Comparison of ENCODE assay signal across 10 cellular contexts in the genomic region with DNA sequence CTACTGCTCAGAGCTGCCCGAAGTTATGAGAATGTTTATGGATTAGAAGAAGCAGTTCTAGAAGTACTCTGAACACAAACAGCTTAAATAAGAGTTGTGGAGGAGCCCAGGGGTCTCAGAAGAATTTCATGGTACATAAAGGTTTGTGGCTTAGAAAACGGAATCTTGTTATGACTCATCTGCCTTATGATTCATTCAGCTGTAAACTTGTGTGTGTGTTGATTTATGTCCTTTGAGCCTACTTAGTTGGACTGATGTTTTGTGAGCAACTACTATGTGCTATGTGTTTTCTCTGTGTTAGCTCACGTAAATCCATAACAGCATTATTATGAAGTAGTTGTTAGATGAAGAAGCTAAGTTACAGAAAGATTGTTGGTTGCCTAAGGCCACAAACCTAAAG.
DNase-seq lines count a peak whose midpoint lies in the region; ATAC-seq, FAIRE-seq and TF ChIP-seq lines count a peak whose summit lies in the region.
"Had no signal": no experiment of that assay in that cellular context is flagged by ENCODE, and none has a peak within 500 bp of the region (broad histone marks: within the 10 kb centered on the region; RNA-seq: fewer than 3 reads in every experiment).

No MANE protein-coding gene starts in this region.

- no peak overlapping the region for H3K27ac ChIP-seq in CD4-positive, alpha-beta T cell (ENCODE audit: low read depth, low read length)
- H3K27ac ChIP-seq: vagina had no signal

- ATAC-seq in GM18498 (IDR thresholded peaks at IDR 0.05; ENCODE audit: unreplicated experiment) (peak; percentile 79), left colon (no peak)
- no peak for ATAC-seq in CD4-positive, alpha-beta T cell (ENCODE audit: poor library complexity)

- intact Hi-C loops in CD4-positive, alpha-beta T cell (cut with DNase I, micrococcal nuclease) = no loop called here
- intact Hi-C loops in left colon (cut with DNase I, micrococcal nuclease) = no loop called here

- no peak overlapping the region for H3K27ac Mint-ChIP-seq in CD4-positive, alpha-beta T cell

- CTCF ChIA-PET in CD4-positive, alpha-beta T cell (lab: Charles Lee) = no interaction called here

- TF ChIP-seq CTCF in fibroblast of mammary gland (conservative IDR thresholded peaks at IDR 0.05; ENCODE audit: control insufficient read depth, insufficient read depth, low read depth, low read length) = no peak
- no peak for TF ChIP-seq CTCF in CD4-positive, alpha-beta T cell (IDR thresholded peaks at IDR 0.05)

- no peaks in the 10 kb centered on the region for H3K27me3 Mint-ChIP-seq in CD4-positive, alpha-beta T cell

- H3K4me3 Mint-ChIP-seq in CD4-positive, alpha-beta T cell = no peak overlapping the region

- H3K4me3 ChIP-seq in fibroblast of mammary gland (ENCODE audit: control insufficient read depth, low read depth, low read length) = no peak overlapping the region
- H3K4me3 ChIP-seq: vagina had no signal

- peak; percentile 94 for FAIRE-seq in HTR-8/SVneo (lab: Jason Lieb, UNC)

- H3K9me3 ChIP-seq in CD4-positive, alpha-beta T cell (ENCODE audit: control insufficient read depth, low read length) = no peaks in the 10 kb centered on the region
- H3K9me3 ChIP-seq: vagina had no signal

- POLR2A ChIA-PET in CD4-positive, alpha-beta T cell (lab: Charles Lee) = no interaction called here

- H3K4me1 Mint-ChIP-seq in CD4-positive, alpha-beta T cell (ENCODE audit: low read depth) = no peaks in the 10 kb centered on the region

- H3K36me3 Mint-ChIP-seq in CD4-positive, alpha-beta T cell (ENCODE audit: low read depth) = no peaks in the 10 kb centered on the region

- DNase-seq in H4 (ENCODE audit: low spot score) = peak; percentile 45
- peak; percentile 48 for DNase-seq in HTR-8/SVneo (ENCODE audit: insufficient read length, low spot score)
- peak; percentile 88 for DNase-seq in fibroblast of mammary gland (ENCODE audit: low read depth)
- no peak for DNase-seq in Kasumi-1 (lab: John Stamatoyannopoulos, UW)
- DNase-seq in dedifferentiated amniotic fluid mesenchymal stem cell (ENCODE audit: extremely low spot score) = no peak
- no peak for DNase-seq in CD4-positive, alpha-beta T cell
- DNase-seq in left colon = no peak
- DNase-seq: nucleus accumbens had no signal

- H3K27me3 ChIP-seq in CD4-positive, alpha-beta T cell (ENCODE audit: control insufficient read depth, insufficient read depth, low read length) = no peaks in the 10 kb centered on the region
- H3K27me3 ChIP-seq: vagina had no signal

- H3K9me3 Mint-ChIP-seq in CD4-positive, alpha-beta T cell = no peaks in the 10 kb centered on the region

Comparison
In these comparisons a context has a peak if more than half of its experiments do, and no peak if none do; other contexts are left out.
1. DNase-seq: peak in H4 (single experiment), HTR-8/SVneo (single experiment) and fibroblast of mammary gland (single experiment); none in Kasumi-1 (0 of 2), dedifferentiated amniotic fluid mesenchymal stem cell (single experiment), CD4-positive, alpha-beta T cell (0 of 10) and left colon (0 of 2).